8 cellular contexts compared by ENCODE assay signal in genomic region chr3:171459130-171459941, GRCh38. TPM values are rescaled to one million over a fixed set of nuclear protein-coding genes. Genes with fewer than 3 reads are reported as not detected.
A peak's percentile ranks its signal among the peaks of the same experiment; 100 is the strongest.
DNase-seq lines count a peak whose midpoint lies in the region; ATAC-seq and TF ChIP-seq lines count a peak whose summit lies in the region.

No MANE protein-coding gene starts in this region.

- DNase-seq in DMS79 (lab: John Stamatoyannopoulos, UW) (peak; percentile 19), MM.1S (peak; percentile 49), activated B cell treated with CpG ODN at 0.5 μM for 24 hours (peak; percentile 24), cerebellar cortex (ENCODE audit: low spot score) (peak; percentile 48), left kidney (ENCODE audit: low read depth, low spot score) (peak; percentile 73)
- peak; percentile 41 to 54 for DNase-seq in stimulated activated CD4-positive, alpha-beta T cell treated with anti-CD3 and anti-CD28 coated beads, Interleukin-2, amount 100 ng/mL, for 24 hours

- peak overlapping the region; percentile 47 for H3K27ac Mint-ChIP-seq in activated B cell treated with CpG ODN at 0.5 μM for 24 hours

- H3K9me3 Mint-ChIP-seq in activated B cell treated with CpG ODN at 0.5 μM for 24 hours = no peaks in the 10 kb centered on the region

- peak overlapping the region; percentile 94 for H2AFZ ChIP-seq in MM.1S (ENCODE audit: low read length)

- peak overlapping the region; percentile 8; the same call in 1 of the 2 replicates for H3K9ac ChIP-seq in MM.1S (ENCODE audit: low read length)

- H3K9me3 ChIP-seq in MM.1S (replicated peaks; ENCODE audit: insufficient read depth, low read length) = no peaks in the 10 kb centered on the region

- intact Hi-C loops in activated B cell treated with CpG ODN at 0.5 μM for 24 hours (cut with micrococcal nuclease) = no loop called here

- no peaks in the 10 kb centered on the region for H3K79me2 ChIP-seq in MM.1S (ENCODE audit: low read length)

- peak overlapping the region; percentile 93 for H3K4me3 Mint-ChIP-seq in activated B cell treated with CpG ODN at 0.5 μM for 24 hours

- peaks cover 9% of the 10 kb centered on the region for H3K27me3 Mint-ChIP-seq in activated B cell treated with CpG ODN at 0.5 μM for 24 hours

- peak overlapping the region; percentile 89 for H3K4me3 ChIP-seq in MM.1S (ENCODE audit: low read length)

- H3F3A ChIP-seq in MM.1S (ENCODE audit: insufficient read depth, low read length) = no peaks in the 10 kb centered on the region

- H3K27me3 ChIP-seq in MM.1S (replicated peaks; ENCODE audit: insufficient read depth, low read length) = no peaks in the 10 kb centered on the region

- POLR2A ChIA-PET in activated B cell treated with CpG ODN at 0.5 μM for 24 hours (lab: Charles Lee) = interaction anchor here (0.6 kb wide), 1 partner anchor 38 kb away, joined by 4 read pairs; no protein-coding TSS in a partner anchor

- CTCF ChIA-PET in activated B cell treated with CpG ODN at 0.5 μM for 24 hours (lab: Charles Lee) = no interaction called here

- H4K20me1 ChIP-seq in MM.1S (ENCODE audit: insufficient read depth, low read length) = no peaks in the 10 kb centered on the region

- H3K4me1 ChIP-seq in MM.1S (ENCODE audit: low read length) = peaks cover 5% of the 10 kb centered on the region

- peak overlapping the region; percentile 77 for H3K4me2 ChIP-seq in MM.1S (ENCODE audit: low read depth, low read length)

- TF ChIP-seq CTCF in MM.1S (IDR thresholded peaks at IDR 0.05; ENCODE audit: low read length) = no peak
- TF ChIP-seq CTCF in activated B cell treated with CpG ODN at 0.5 μM for 24 hours (IDR thresholded peaks at IDR 0.05) = no peak

- H3K36me3 ChIP-seq in MM.1S (replicated peaks; ENCODE audit: insufficient read depth, low read length) = no peaks in the 10 kb centered on the region

- H3K27ac ChIP-seq in MM.1S (ENCODE audit: low read length) = no peak overlapping the region

- H3K9me2 ChIP-seq in MM.1S (replicated peaks; ENCODE audit: insufficient read depth, low read length) = no peaks in the 10 kb centered on the region

- H3K4me1 Mint-ChIP-seq in activated B cell treated with CpG ODN at 0.5 μM for 24 hours = peaks cover 39% of the 10 kb centered on the region

- ATAC-seq in activated B cell treated with CpG ODN at 0.5 μM for 24 hours (ENCODE audit: low read depth) (peak; percentile 13), HG03354 (IDR thresholded peaks at IDR 0.05; ENCODE audit: poor library complexity, severe bottlenecking, unreplicated experiment) (no peak), HG03175 (IDR thresholded peaks at IDR 0.05; ENCODE audit: unreplicated experiment) (no peak)

- H3K36me3 Mint-ChIP-seq in activated B cell treated with CpG ODN at 0.5 μM for 24 hours (ENCODE audit: low read depth) = peaks cover 2% of the 10 kb centered on the region

RNA-seq across cellular contexts. Expression of gene TNIK, which starts 0.9 kb away (rescaled TPM):
- 2.0 and 2.5 TPM in 2 replicates for total RNA-seq in activated B cell treated with CpG ODN at 0.5 μM for 24 hours

Comparison
In these comparisons a context has a peak if more than half of its experiments do, and no peak if none do; other contexts are left out.
1. DNase-seq: peak in every context shown above with its lines; median percentile 73 in left kidney; 49 in MM.1S; 48 in cerebellar cortex; 48 in stimulated activated CD4-positive, alpha-beta T cell treated with anti-CD3 and anti-CD28 coated beads, Interleukin-2, amount 100 ng/mL, for 24 hours; 24 in activated B cell treated with CpG ODN at 0.5 μM for 24 hours; 19 in DMS79.